8 cellular contexts compared by ENCODE assay signal in the genomic region with DNA sequence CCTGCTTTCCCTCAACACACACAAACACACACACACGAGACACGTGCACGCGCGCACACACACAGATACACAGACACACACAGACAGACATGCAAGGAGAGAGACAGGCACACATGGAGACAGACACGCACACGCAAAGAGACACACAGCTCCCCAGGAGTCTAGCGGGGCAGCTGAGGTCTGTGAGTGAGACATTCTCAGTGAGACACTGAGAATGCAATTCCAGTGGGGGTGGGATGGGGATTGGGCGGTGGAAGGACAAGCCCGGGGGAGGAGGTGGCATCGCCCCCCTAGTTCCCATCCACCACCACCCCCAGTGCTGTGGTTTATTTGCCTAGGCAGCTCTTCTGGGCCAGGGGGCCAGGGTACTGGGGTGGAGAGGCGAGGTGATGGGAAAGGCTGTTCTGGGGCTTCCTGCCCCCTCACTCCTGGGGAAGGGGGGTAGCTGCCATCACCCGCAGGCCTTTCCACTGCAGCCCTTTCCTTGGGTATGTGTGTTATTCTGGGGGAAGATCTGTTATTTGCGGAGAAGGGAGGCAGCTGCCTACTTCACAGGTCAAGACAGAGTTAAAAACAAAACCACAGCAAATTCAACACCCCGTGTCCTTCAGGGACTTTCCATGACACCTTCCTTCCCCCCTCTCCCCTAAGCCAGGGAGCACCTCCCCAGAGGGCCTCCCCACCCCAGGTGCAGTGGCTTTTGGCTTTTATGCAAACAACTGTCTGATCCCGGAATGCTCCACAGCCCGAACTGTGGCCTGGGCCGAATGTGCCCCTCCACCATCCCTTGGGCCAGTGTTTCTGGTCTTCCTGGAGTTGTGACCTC. TPM values are rescaled to one million over a fixed set of nuclear protein-coding genes. Genes with fewer than 3 reads are reported as not detected.
DNase-seq lines count a peak whose midpoint lies in the region; ATAC-seq, FAIRE-seq and TF ChIP-seq lines count a peak whose summit lies in the region.

No MANE protein-coding gene starts in this region.

- H3K36me3 ChIP-seq in sigmoid colon: no peaks in the 10 kb centered on the region

- H3K9me3 Mint-ChIP-seq in brain: peaks cover 0 to 8% (median 0%) of the 10 kb centered on the region in 5 experiments

- peak; percentile 99 for FAIRE-seq in GM19239 (lab: Jason Lieb, UNC)

- no peak for DNase-seq in GM19239 (ENCODE audit: insufficient read length, low spot score)
- peak; percentile 54 for DNase-seq in T follicular helper cell (ENCODE audit: low read depth)
- peak; percentile 56 for DNase-seq in sigmoid colon
- no peak for DNase-seq in foreskin melanocyte
- no peak for DNase-seq in left lobe of liver (ENCODE audit: low spot score)

- ATAC-seq in GM18520 (IDR thresholded peaks at IDR 0.05; ENCODE audit: unreplicated experiment) (no peak), HG03521 (IDR thresholded peaks at IDR 0.05; ENCODE audit: unreplicated experiment) (no peak), left lobe of liver (no peak)

- H3K36me3 Mint-ChIP-seq in brain: no peaks in the 10 kb centered on the region

- H3K27ac ChIP-seq in sigmoid colon: peak overlapping the region; percentile 93 to 96 (median 94)

- H3K27me3 ChIP-seq in sigmoid colon: peaks cover 0 to 8% (median 2%) of the 10 kb centered on the region in 3 donors

- intact Hi-C loops in sigmoid colon (cut with DNase I): loop anchor here (2.0 to 10.0 kb wide), 4 partner anchors 119 to 551 kb away; a partner anchor contains a TSS

- H3K4me1 ChIP-seq in sigmoid colon: peaks cover 0 to 22% (median 16%) of the 10 kb centered on the region in 4 donors

- TF ChIP-seq POLR2A in sigmoid colon (IDR thresholded peaks at IDR 0.05): no peak

- peaks cover 24% of the 10 kb centered on the region for H3K4me1 Mint-ChIP-seq in brain

- no peak overlapping the region for H3K4me3 ChIP-seq in sigmoid colon

- H3K4me3 Mint-ChIP-seq in brain: peak overlapping the region; percentile 53 to 78 (median 58)

- H3K9me3 ChIP-seq in sigmoid colon: no peaks in the 10 kb centered on the region

- peaks cover 35% of the 10 kb centered on the region for H3K27me3 Mint-ChIP-seq in brain

- 49 to 69% methylated on average over 18 of the region's 18 CpGs for WGBS in sigmoid colon, 2 donors

- no peak for TF ChIP-seq EP300 in sigmoid colon (IDR thresholded peaks at IDR 0.05)

- TF ChIP-seq CTCF in brain (conservative IDR thresholded peaks at IDR 0.05): no peak
- TF ChIP-seq CTCF in sigmoid colon (IDR thresholded peaks at IDR 0.05): no peak

- H3K27ac Mint-ChIP-seq in brain: peak overlapping the region in 4 of 5 experiments; percentile 24 to 50 (median 30)

RNA-seq across cellular contexts. Expression of a gene that starts 18.0 kb away (rescaled TPM):
- polyA plus RNA-seq in brain (ENCODE audit: insufficient read depth, low read depth, low replicate concordance) (27.3 TPM), sigmoid colon (10 to 100 TPM; 13.2 to 17.9 (median 13.2) TPM)
- total RNA-seq in sigmoid colon (under 1 TPM in 1 of 4 donors, not detected in 3; under 0.01 TPM), left lobe of liver (12.0 TPM)

RNA-seq across cellular contexts. Expression of a gene that starts 25.4 kb away (rescaled TPM):
- polyA plus RNA-seq in brain (ENCODE audit: insufficient read depth, low read depth, low replicate concordance) (148 TPM), sigmoid colon (100 to 1,000 TPM in 2 of 3 donors, 10 to 100 TPM in 1; 86.3 to 226 (median 195) TPM)
- total RNA-seq in sigmoid colon (10 to 100 TPM; 52.4 to 65.5 (median 54.8) TPM), left lobe of liver (25.2 TPM)

RNA-seq across cellular contexts. Expression of a gene that starts 55.9 kb away (rescaled TPM):
- polyA plus RNA-seq in brain (ENCODE audit: insufficient read depth, low read depth, low replicate concordance) (21.1 TPM), sigmoid colon (10 to 100 TPM; 11.8 to 58.9 (median 21.0) TPM)
- total RNA-seq in sigmoid colon (10 to 100 TPM; 16.9 to 26.3 (median 22.5) TPM), left lobe of liver (23.1 TPM)

Comparison
In these comparisons a context has a peak if more than half of its experiments do, and no peak if none do; other contexts are left out.
1. DNase-seq: peak in T follicular helper cell (single experiment) and sigmoid colon (single experiment); none in GM19239 (single experiment), foreskin melanocyte (single experiment) and left lobe of liver (single experiment).
2. RNA of a gene that starts 18.0 kb away (total RNA-seq): 12.0 TPM in left lobe of liver (single experiment); under 0.01 TPM in sigmoid colon; every median in the first group is over 10 times any median in the second.